21 cellular contexts compared by ENCODE assay signal in genomic region chr6:159995405-159995804, GRCh38. TPM values are rescaled to one million over a fixed set of nuclear protein-coding genes. Genes with fewer than 3 reads are reported as not detected.
DNase-seq lines count a peak whose midpoint lies in the region; ATAC-seq and TF ChIP-seq lines count a peak whose summit lies in the region.
"Had no signal": no experiment of that assay in that cellular context is flagged by ENCODE, and none has a peak within 500 bp of the region (broad histone marks: within the 10 kb centered on the region; RNA-seq: fewer than 3 reads in every experiment).

No MANE protein-coding gene starts in this region.

- TF ChIP-seq CTCF in DND-41 (IDR thresholded peaks at IDR 0.05; ENCODE audit: borderline replicate concordance, extremely low read depth, low read length, poor library complexity, severe bottlenecking) (no peak), natural killer cell (IDR thresholded peaks at IDR 0.05) (no peak), spleen (IDR thresholded peaks at IDR 0.05 in 8 of 11, conservative IDR thresholded peaks at IDR 0.05 in 3 of 11) (no peak)

- H4K20me1 ChIP-seq in DND-41 (ENCODE audit: insufficient read depth, low read length), result peaks cover 44% of the 10 kb centered on the region

- H3K36me3 ChIP-seq in DND-41 (ENCODE audit: insufficient read depth, low read length) (peaks cover 67% of the 10 kb centered on the region), KOPT-K1 (ENCODE audit: insufficient read depth, low read length) (peaks cover 50% of the 10 kb centered on the region), spleen (peaks cover 0 to 70% (median 20%) of the 10 kb centered on the region in 6 donors)

- H3K4me2 ChIP-seq in DND-41 (ENCODE audit: insufficient read depth, low read length), result no peak overlapping the region
- H3K4me2 ChIP-seq: BLaER1 had no signal

- H3K4me3 Mint-ChIP-seq in natural killer cell, result peak overlapping the region; percentile 10
- H3K4me3 Mint-ChIP-seq: CD14-positive monocyte had no signal

- H3K9me3 ChIP-seq in DND-41 (ENCODE audit: insufficient read depth, low read length, severe bottlenecking), result no peaks in the 10 kb centered on the region
- no peaks in the 10 kb centered on the region for H3K9me3 ChIP-seq in KOPT-K1 (ENCODE audit: insufficient read depth, low read length, poor library complexity, severe bottlenecking)
- H3K9me3 ChIP-seq in spleen, result peaks cover 0 to 18% (median 8%) of the 10 kb centered on the region in 8 donors
- H3K9me3 ChIP-seq: BE2C had no signal

- peaks cover 100% of the 10 kb centered on the region for H3K79me2 ChIP-seq in DND-41 (ENCODE audit: insufficient read depth, low read length)

- H3K4me1 ChIP-seq in DND-41 (ENCODE audit: insufficient read depth, low read length), result peaks cover 73% of the 10 kb centered on the region
- peaks cover 0 to 64% (median 29%) of the 10 kb centered on the region in 6 donors for H3K4me1 ChIP-seq in spleen
- H3K4me1 ChIP-seq: BE2C had no signal

- ATAC-seq in DND-41 (ENCODE audit: insufficient read depth, low read depth) (no peak), natural killer cell (no peak)

- intact Hi-C loops in natural killer cell (cut with micrococcal nuclease) (no loop called here), spleen (cut with DNase I; ENCODE audit: low total_unique reads) (no loop called here)

- DNase-seq in DND-41 (no peak), natural killer cell (no peak), NCI-H2107 treated with DMSO at 0.1 percent for 48 hours (lab: John Stamatoyannopoulos, UW; ENCODE audit: unreplicated experiment) (no peak), spleen (no peak), SW 1271 (lab: John Stamatoyannopoulos, UW) (no peak)
- DNase-seq: 8988T; ACHN; BE2C; C1 segment of cervical spinal cord; CD4-positive, alpha-beta memory T cell; CD4-positive, CD25-positive, alpha-beta regulatory T cell; CD8-positive, alpha-beta memory T cell; COR-L47; DMS 273 treated with DMSO at 0.1 percent for 48 hours; DMS153; DMS53; DMS79; GF-D8 had no signal

- TF ChIP-seq POLR2A in spleen (IDR thresholded peaks at IDR 0.05), result no peak

- peaks cover 16% of the 10 kb centered on the region for H3K36me3 Mint-ChIP-seq in natural killer cell

- H3K27ac Mint-ChIP-seq in natural killer cell, result peak overlapping the region; percentile 62 to 77
- H3K27ac Mint-ChIP-seq: CD14-positive monocyte; CD4-positive, CD25-positive, alpha-beta regulatory T cell had no signal

- H3K27ac ChIP-seq in DND-41 (ENCODE audit: low read length), result no peak overlapping the region; the same call in 1 of the 2 replicates
- peak overlapping the region; percentile 68 for H3K27ac ChIP-seq in KOPT-K1 (ENCODE audit: low read depth, low read length, poor library complexity, severe bottlenecking)
- H3K27ac ChIP-seq in spleen, result no peak overlapping the region
- H3K27ac ChIP-seq: BLaER1 had no signal

- no peak overlapping the region for H2AFZ ChIP-seq in DND-41 (ENCODE audit: low read depth, low read length)

- no peaks in the 10 kb centered on the region for H3K27me3 ChIP-seq in DND-41 (ENCODE audit: insufficient read depth, low read length, poor library complexity)
- H3K27me3 ChIP-seq in spleen (replicated peaks in 1 of 7), result no peaks in the 10 kb centered on the region
- H3K27me3 ChIP-seq: BE2C, BLaER1 had no signal

- H3K4me1 Mint-ChIP-seq in natural killer cell, result peaks cover 92 to 97% of the 10 kb centered on the region in 2 donors

- H3K9ac ChIP-seq in DND-41 (ENCODE audit: low read depth, low read length), result peak overlapping the region; percentile 10; the same call in 1 of the 2 replicates
- H3K9ac ChIP-seq: BLaER1 had no signal

- no peaks in the 10 kb centered on the region for H3K27me3 Mint-ChIP-seq in natural killer cell (ENCODE audit: low read depth in 2 of 2)
- H3K27me3 Mint-ChIP-seq: CD4-positive, alpha-beta memory T cell; CD4-positive, CD25-positive, alpha-beta regulatory T cell; CD8-positive, alpha-beta memory T cell had no signal

- H3K4me3 ChIP-seq in DND-41 (ENCODE audit: low read depth in 1 of 2, low read length in 2 of 2) (no peak overlapping the region), spleen (no peak overlapping the region)
- H3K4me3 ChIP-seq: BLaER1 had no signal

- H3K9me3 Mint-ChIP-seq in natural killer cell, result peaks cover 0 to 4% of the 10 kb centered on the region in 2 donors

- WGBS in spleen, 5 donors, result 73 to 99% (median 97%) methylated on average over 2 of the region's 2 CpGs

RNA-seq across cellular contexts. Expression of gene IGF2R, which starts 26.5 kb away (rescaled TPM):
- total RNA-seq in natural killer cell (100 to 1,000 TPM; 208 to 282 (median 253) TPM), spleen (100 to 1,000 TPM; 110 to 193 (median 164) TPM)
- polyA plus RNA-seq in spleen, result 10 to 100 TPM in 1 of 3 donors, 1 to 10 TPM in 2; 6.9 to 13.2 (median 7.4) TPM
